Comparison of ENCODE assay signal across 2 cellular contexts in genomic region chr6:6634735-6635075, GRCh38.
TF ChIP-seq lines count a peak whose summit lies in the region.

No MANE protein-coding gene starts in this region.

TF ChIP-seq in GM12878, 131 proteins besides CTCF, POLR2A, EP300 and RAD21:
- TF ChIP-seq CHD1 (IDR thresholded peaks at IDR 0.05; ENCODE audit: low read depth, low read length) (no peak), FOXM1 (IDR thresholded peaks at IDR 0.05; ENCODE audit: low read depth, low read length) (no peak), CEBPZ (IDR thresholded peaks at IDR 0.05; ENCODE audit: low read depth, low read length) (no peak), MTA2 (IDR thresholded peaks at IDR 0.05; ENCODE audit: low read depth) (no peak), MXI1 (IDR thresholded peaks at IDR 0.05; ENCODE audit: low read depth, low read length) (no peak), NR2C2 (IDR thresholded peaks at IDR 0.05; ENCODE audit: borderline replicate concordance, control insufficient read depth, insufficient read length, low read depth) (no peak), RB1 (IDR thresholded peaks at IDR 0.05; ENCODE audit: borderline replicate concordance) (no peak), SKIL (IDR thresholded peaks at IDR 0.05; ENCODE audit: low read depth, poor library complexity, severe bottlenecking) (no peak), NR2F1 (conservative IDR thresholded peaks at IDR 0.05) (no peak), YBX1 (IDR thresholded peaks at IDR 0.05) (no peak), IKZF1 (conservative IDR thresholded peaks at IDR 0.05) (no peak), ZNF207 (IDR thresholded peaks at IDR 0.05; ENCODE audit: borderline replicate concordance) (no peak), CEBPB (IDR thresholded peaks at IDR 0.05; ENCODE audit: borderline replicate concordance in 1 of 2, low read depth in 2 of 2, low read length in 2 of 2) (no peak), STAT3 (IDR thresholded peaks at IDR 0.05; ENCODE audit: low read depth, low read length) (no peak), BRCA1 (IDR thresholded peaks at IDR 0.05; ENCODE audit: low read depth, low read length) (no peak), WRNIP1 (IDR thresholded peaks at IDR 0.05; ENCODE audit: borderline replicate concordance, low read depth, low read length) (no peak), FOXK2 (IDR thresholded peaks at IDR 0.05) (no peak), SRF (IDR thresholded peaks at IDR 0.05; ENCODE audit: low read depth in 2 of 2, low read length in 2 of 2) (no peak), ZBTB4 (CRISPR knock-in tag; IDR thresholded peaks at IDR 0.05) (no peak), TBL1XR1 (IDR thresholded peaks at IDR 0.05; ENCODE audit: low read depth, low read length) (no peak)

TF ChIP-seq in neural cell, 6 proteins besides CTCF, POLR2A, EP300 and RAD21:
- TF ChIP-seq EZH2 (IDR thresholded peaks at IDR 0.05; ENCODE audit: borderline replicate concordance, insufficient read depth, low read length, poor library complexity, severe bottlenecking) (no peak), REST (IDR thresholded peaks at IDR 0.05; ENCODE audit: borderline replicate concordance) (no peak)
